ENCODE assay signal across 1 cellular context in genomic region chr2:207828361-207829057, GRCh38.
TF ChIP-seq lines count a peak whose summit lies in the region.

No MANE protein-coding gene starts in this region.

TF ChIP-seq in HepG2, 621 proteins besides CTCF, POLR2A, EP300 and RAD21 (continued from another document and continues in another):
- peak; percentile 77 for TF ChIP-seq RERE (CRISPR knock-in tag; IDR thresholded peaks at IDR 0.05; ENCODE audit: low read depth)
- TF ChIP-seq TFAP4 (IDR thresholded peaks at IDR 0.05; ENCODE audit: borderline replicate concordance, low read depth) = peak; percentile 91
- no peak for TF ChIP-seq PRPF4 (IDR thresholded peaks at IDR 0.05; ENCODE audit: low read depth, low read length, poor library complexity, severe bottlenecking)
- peak; percentile 58; the same call in 1 of the 2 replicates for TF ChIP-seq ZSCAN21 (CRISPR knock-in tag; IDR thresholded peaks at IDR 0.05; ENCODE audit: borderline replicate concordance)
- TF ChIP-seq SKI (IDR thresholded peaks at IDR 0.05; ENCODE audit: partially characterized antibody) = peak; percentile 32
- TF ChIP-seq HNF4G (IDR thresholded peaks at IDR 0.05; ENCODE audit: borderline replicate concordance, low read depth, low read length) = peak; percentile 47; the same call in 1 of the 2 replicates
- TF ChIP-seq HNF4G (CRISPR knock-in tag; IDR thresholded peaks at IDR 0.05; ENCODE audit: borderline replicate concordance, low read depth) = no peak
- peak; percentile 87; the same call in 1 of the 2 replicates for TF ChIP-seq EHMT2 (IDR thresholded peaks at IDR 0.05; ENCODE audit: borderline replicate concordance, low read depth, low read length)
- TF ChIP-seq MED1 (CRISPR knock-in tag; IDR thresholded peaks at IDR 0.05) = peak; percentile 97
- TF ChIP-seq TFE3 (CRISPR knock-in tag; IDR thresholded peaks at IDR 0.05) = peak; percentile 69
- TF ChIP-seq MAX (IDR thresholded peaks at IDR 0.05) = peak; percentile 73
- TF ChIP-seq MEF2D (CRISPR knock-in tag; IDR thresholded peaks at IDR 0.05) = peak; percentile 61; the same call in 1 of the 2 replicates
- peak; percentile 72; the same call in 1 of the 2 replicates for TF ChIP-seq ZMYM3 (CRISPR knock-in tag; IDR thresholded peaks at IDR 0.05)
- peak; percentile 30; the same call in 1 of the 2 replicates for TF ChIP-seq ZNF430 (CRISPR knock-in tag; IDR thresholded peaks at IDR 0.05)
- peak; percentile 53; the same call in 1 of the 2 replicates for TF ChIP-seq SMC3 (IDR thresholded peaks at IDR 0.05; ENCODE audit: low read length)
- peak; percentile 94 for TF ChIP-seq ZBTB37 (CRISPR knock-in tag; IDR thresholded peaks at IDR 0.05)
- peak; percentile 37; the same call in 1 of the 2 replicates for TF ChIP-seq ERF (CRISPR knock-in tag; IDR thresholded peaks at IDR 0.05)
- TF ChIP-seq CHD4 (IDR thresholded peaks at IDR 0.05; ENCODE audit: borderline replicate concordance, low read length) = peak; percentile 64
- peak; percentile 81 for TF ChIP-seq HIC2 (CRISPR knock-in tag; IDR thresholded peaks at IDR 0.05; ENCODE audit: low read depth)
- no peak for TF ChIP-seq SRF (IDR thresholded peaks at IDR 0.05; ENCODE audit: low read depth, low read length)
- TF ChIP-seq ZNF770 (CRISPR knock-in tag; IDR thresholded peaks at IDR 0.05) = no peak
- no peak for TF ChIP-seq TCF7L2 (IDR thresholded peaks at IDR 0.05; ENCODE audit: low read depth, low read length)
- peak; percentile 83; the same call in 1 of the 2 replicates for TF ChIP-seq MXD4 (CRISPR knock-in tag; IDR thresholded peaks at IDR 0.05)
- TF ChIP-seq THAP8 (CRISPR knock-in tag; IDR thresholded peaks at IDR 0.05; ENCODE audit: borderline replicate concordance) = no peak
- peak; percentile 66 for TF ChIP-seq CEBPG (CRISPR knock-in tag; IDR thresholded peaks at IDR 0.05)
- 0 out of 2 replicates have a peak, but pooled peaks have one; percentile 59 for TF ChIP-seq ZNF619 (CRISPR knock-in tag; IDR thresholded peaks at IDR 0.05)
- peak; percentile 51; the same call in 1 of the 2 replicates for TF ChIP-seq CCDC6 (CRISPR knock-in tag; IDR thresholded peaks at IDR 0.05)
- TF ChIP-seq CREB1 (IDR thresholded peaks at IDR 0.05) = peak; percentile 20; the same call in 1 of the 2 replicates
- peak; percentile 80 for TF ChIP-seq CREB1 (CRISPR knock-in tag; IDR thresholded peaks at IDR 0.05)
- 0 out of 2 replicates have a peak, but pooled peaks have one; percentile 45 for TF ChIP-seq HMG20B (CRISPR knock-in tag; conservative IDR thresholded peaks at IDR 0.05)
- TF ChIP-seq ZNF431 (CRISPR knock-in tag; IDR thresholded peaks at IDR 0.05; ENCODE audit: borderline replicate concordance, low read depth) = peak; percentile 82; the same call in 1 of the 2 replicates
- TF ChIP-seq ATF2 (CRISPR knock-in tag; IDR thresholded peaks at IDR 0.05) = peak; percentile 73
- TF ChIP-seq U2AF1 (optimal IDR thresholded peaks at IDR 0.05; ENCODE audit: low read depth, low read length) = no peak
- 0 out of 2 replicates have a peak, but pooled peaks have one; percentile 17 for TF ChIP-seq RBFOX2 (IDR thresholded peaks at IDR 0.05; ENCODE audit: low read depth, low read length)
- peak; percentile 57; the same call in 1 of the 2 replicates for TF ChIP-seq ZNF160 (CRISPR knock-in tag; IDR thresholded peaks at IDR 0.05)
- TF ChIP-seq SP2 (CRISPR knock-in tag; IDR thresholded peaks at IDR 0.05) = no peak
- TF ChIP-seq ZNF484 (CRISPR knock-in tag; IDR thresholded peaks at IDR 0.05; ENCODE audit: borderline replicate concordance, low read depth) = no peak
- TF ChIP-seq HOXA5 (CRISPR knock-in tag; IDR thresholded peaks at IDR 0.05) = peak; percentile 41; the same call in 1 of the 2 replicates
- TF ChIP-seq KDM4B (CRISPR knock-in tag; IDR thresholded peaks at IDR 0.05) = peak; percentile 61
- no peak for TF ChIP-seq CENPT (CRISPR knock-in tag; IDR thresholded peaks at IDR 0.05; ENCODE audit: low read depth)
- no peak for TF ChIP-seq JDP2 (CRISPR knock-in tag; IDR thresholded peaks at IDR 0.05; ENCODE audit: borderline replicate concordance)
- peak; percentile 83 for TF ChIP-seq PHF21A (CRISPR knock-in tag; IDR thresholded peaks at IDR 0.05)
- peak; percentile 84; the same call in 1 of the 2 replicates for TF ChIP-seq ZNF275 (CRISPR knock-in tag; IDR thresholded peaks at IDR 0.05; ENCODE audit: borderline replicate concordance)
- TF ChIP-seq ZNF557 (CRISPR knock-in tag; IDR thresholded peaks at IDR 0.05) = peak; percentile 67; the same call in 1 of the 2 replicates
- TF ChIP-seq SIN3B (IDR thresholded peaks at IDR 0.05; ENCODE audit: low read length) = no peak
- TF ChIP-seq TARDBP (CRISPR knock-in tag; IDR thresholded peaks at IDR 0.05) = peak; percentile 68; the same call in 1 of the 2 replicates
- no peak for TF ChIP-seq ZFP62 (CRISPR knock-in tag; IDR thresholded peaks at IDR 0.05)
- peak; percentile 81 for TF ChIP-seq SMAD3 (CRISPR knock-in tag; IDR thresholded peaks at IDR 0.05)
